25 cellular contexts compared by ENCODE assay signal in the genomic region with DNA sequence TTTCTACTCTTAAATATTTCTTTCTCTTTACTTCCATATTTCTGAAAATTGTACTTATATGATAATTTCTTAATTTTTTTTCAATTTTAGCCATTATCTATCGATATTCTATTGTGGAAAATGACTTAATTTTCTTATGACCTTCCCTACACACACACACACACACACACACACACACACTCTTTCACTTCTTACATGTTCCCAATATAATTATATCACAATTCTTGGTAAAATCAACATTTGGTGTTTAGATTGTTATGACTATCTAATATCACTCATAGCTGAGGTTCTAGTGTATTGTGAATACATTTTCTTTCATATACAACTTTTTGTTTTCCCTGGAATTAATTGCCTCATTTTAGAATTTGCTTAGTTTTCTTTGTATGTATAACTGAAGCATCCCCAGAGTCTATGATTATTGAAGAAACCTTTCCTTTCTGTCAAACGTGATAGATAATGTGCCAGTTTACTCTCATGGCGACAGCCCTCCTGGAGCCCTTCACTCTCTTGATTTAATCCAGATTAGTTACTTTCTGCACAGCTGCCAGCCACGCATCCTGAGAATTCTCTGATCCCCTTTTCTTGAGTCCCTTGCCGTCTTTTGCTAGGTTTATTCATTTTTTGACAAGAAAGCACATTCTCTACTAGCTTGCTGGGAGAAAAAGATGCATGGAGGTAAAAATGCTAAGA.
"Had no signal": no experiment of that assay in that cellular context is flagged by ENCODE, and none has a peak within 500 bp of the region (broad histone marks: within the 10 kb centered on the region; RNA-seq: fewer than 3 reads in every experiment).

No MANE protein-coding gene starts in this region.

- H3K4me1 ChIP-seq: esophagus muscularis mucosa, gastroesophageal sphincter, heart left ventricle, left lung, prostate gland, right atrium auricular region, suprapubic skin, transverse colon had no signal

- DNase-seq: dermis blood vessel endothelial cell; effector memory CD4-positive, alpha-beta T cell; foreskin keratinocyte; heart left ventricle; hippocampal formation; left cardiac atrium; left lung; mesenchymal stem cell; naive thymus-derived CD4-positive, alpha-beta T cell; nucleus accumbens; stimulated activated CD4-positive, alpha-beta T cell treated with anti-CD3 and anti-CD28 coated beads, Interleukin-12 subunit alpha, Interleukin-12 subunit beta, amount 100 ng/mL, for 4 hours; stimulated activated CD4-positive, alpha-beta T cell treated with anti-CD3 and anti-CD28 coated beads, Interleukin-1b, Interleukin-23, amount 100 ng/mL, for 48 hours; stimulated activated CD4-positive, alpha-beta T cell treated with anti-CD3 and anti-CD28 coated beads, Interleukin-4, amount 100 ng/mL, for 1 hour; stimulated activated CD8-positive, alpha-beta memory T cell treated with anti-CD3 and anti-CD28 coated beads, Interleukin-4, amount 100 ng/mL, for 48 hours; stimulated activated naive CD4-positive, alpha-beta T cell; stimulated activated naive CD8-positive, alpha-beta T cell treated with anti-CD3 and anti-CD28 coated beads, Interleukin-15, amount 100 ng/mL, for 72 hours; transverse colon had no signal

- H3K4me2 ChIP-seq: smooth muscle cell had no signal

- H3K27me3 ChIP-seq: foreskin keratinocyte, left lung, right atrium auricular region had no signal

- ATAC-seq: foreskin keratinocyte; gastroesophageal sphincter; heart left ventricle; left cardiac atrium; left lung; naive thymus-derived CD4-positive, alpha-beta T cell; sciatic nerve; stimulated activated naive CD8-positive, alpha-beta T cell treated with anti-CD3 and anti-CD28 coated beads, Interleukin-15, amount 100 ng/mL, for 72 hours had no signal

- H3K9me3 ChIP-seq: esophagus muscularis mucosa, gastroesophageal sphincter, heart left ventricle, left lung, prostate gland, right atrium auricular region, suprapubic skin, transverse colon had no signal

- H3K4me3 ChIP-seq: coronary artery, esophagus muscularis mucosa, gastroesophageal sphincter, heart left ventricle, left lung, prostate gland, right atrium auricular region, smooth muscle cell, suprapubic skin, transverse colon had no signal

- H3K36me3 ChIP-seq: esophagus muscularis mucosa, gastroesophageal sphincter, heart left ventricle, left lung, prostate gland, right atrium auricular region, suprapubic skin, transverse colon had no signal

- H3K27ac ChIP-seq: coronary artery, esophagus muscularis mucosa, foreskin keratinocyte, gastroesophageal sphincter, heart left ventricle, left lung, prostate gland, right atrium auricular region, suprapubic skin, transverse colon had no signal
